ENCODE assay signal across 1 cellular context in genomic region chr15:58770519-58770856, GRCh38.
TF ChIP-seq lines count a peak whose summit lies in the region.

No MANE protein-coding gene starts in this region.

TF ChIP-seq in IMR-90, 13 proteins besides CTCF, POLR2A, EP300 and RAD21:
- TF ChIP-seq CEBPB (IDR thresholded peaks at IDR 0.05; ENCODE audit: low read depth, low read length) (no peak), RCOR1 (IDR thresholded peaks at IDR 0.05; ENCODE audit: insufficient replicate concordance, low read length) (no peak), CHD1 (IDR thresholded peaks at IDR 0.05; ENCODE audit: low read depth, low read length) (no peak), SMC3 (IDR thresholded peaks at IDR 0.05; ENCODE audit: low read depth, low read length) (no peak), MAFK (IDR thresholded peaks at IDR 0.05; ENCODE audit: low read depth, low read length) (no peak), MAZ (IDR thresholded peaks at IDR 0.05; ENCODE audit: borderline replicate concordance, low read depth, low read length) (no peak), MXI1 (IDR thresholded peaks at IDR 0.05; ENCODE audit: borderline replicate concordance, low read depth, low read length) (no peak), NFE2L2 (IDR thresholded peaks at IDR 0.05; ENCODE audit: low read depth, low read length) (no peak), ELK1 (IDR thresholded peaks at IDR 0.05; ENCODE audit: borderline replicate concordance, low read depth, low read length) (no peak)
TF ChIP-seq in IMR-90: peak in this region for 0.
